In the genomic region with DNA sequence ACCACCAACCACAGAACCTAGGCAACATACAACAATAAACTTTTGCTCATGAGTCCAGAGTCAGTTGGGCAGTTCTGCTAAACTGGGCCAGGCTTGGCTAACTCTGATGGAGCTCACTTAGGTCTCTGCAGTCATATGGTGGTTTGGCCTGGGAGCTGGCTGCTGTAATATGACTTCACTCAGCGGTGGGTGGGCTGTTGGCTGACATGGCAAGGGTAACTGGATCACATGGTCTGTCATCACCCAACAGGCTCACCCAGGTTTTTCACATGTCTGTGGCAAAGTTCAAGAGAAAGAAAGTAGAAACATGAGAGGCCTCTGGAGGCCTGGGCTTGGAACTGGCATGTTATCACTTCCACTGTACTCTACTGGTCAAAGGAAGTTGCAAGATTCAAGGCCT, we compare ENCODE assay signal across 14 cellular contexts. TPM values are rescaled to one million over a fixed set of nuclear protein-coding genes. Genes with fewer than 3 reads are reported as not detected.
DNase-seq lines count a peak whose midpoint lies in the region; ATAC-seq and TF ChIP-seq lines count a peak whose summit lies in the region.
"Had no signal": no experiment of that assay in that cellular context is flagged by ENCODE, and none has a peak within 500 bp of the region (broad histone marks: within the 10 kb centered on the region; RNA-seq: fewer than 3 reads in every experiment).

No MANE protein-coding gene starts in this region.

- peak overlapping the region; percentile 37 for H2AK9ac ChIP-seq in IMR-90 (replicated peaks; ENCODE audit: low read depth, low read length, poor library complexity)

- no peak overlapping the region for H3K56ac ChIP-seq in IMR-90 (ENCODE audit: extremely low read depth, insufficient read depth, low read length)

- TF ChIP-seq POLR2A in IMR-90 (IDR thresholded peaks at IDR 0.05; ENCODE audit: low read depth, low read length) (no peak), suprapubic skin (IDR thresholded peaks at IDR 0.05) (no peak)

- no peak overlapping the region for H3K9ac ChIP-seq in IMR-90 (ENCODE audit: low read depth, low read length)
- H3K9ac ChIP-seq in smooth muscle cell (ENCODE audit: low read depth) = no peak overlapping the region

- TF ChIP-seq EP300 in suprapubic skin (IDR thresholded peaks at IDR 0.05) = no peak

- H3K4me1 ChIP-seq in IMR-90 (ENCODE audit: control insufficient read depth, insufficient read depth, low read length) (peaks cover 25% of the 10 kb centered on the region), left lung (peaks cover 0 to 5% of the 10 kb centered on the region in 2 donors), suprapubic skin (peaks cover 5% of the 10 kb centered on the region), smooth muscle cell (ENCODE audit: low read depth) (no peaks in the 10 kb centered on the region), foreskin keratinocyte (no peaks in the 10 kb centered on the region)

- WGBS in IMR-90 (ENCODE audit: extremely low coverage in 2 of 2, insufficient read length in 1 of 2), 2 experiments = no CpG with 5 or more reads among the region's 1 CpG
- no CpG with 5 or more reads among the region's 1 CpG for WGBS in suprapubic skin
- WGBS in smooth muscle cell (ENCODE audit: low lambda C conversion rate) = 85% methylated on average over 1 of the region's 1 CpG

- no peak overlapping the region for H3K27ac ChIP-seq in IMR-90 (ENCODE audit: insufficient read depth, low read length)
- H3K27ac ChIP-seq in left lung = peak overlapping the region in 1 of 2 donors; percentile 34
- peak overlapping the region; percentile 12 for H3K27ac ChIP-seq in suprapubic skin
- H3K27ac ChIP-seq in smooth muscle cell (ENCODE audit: low read depth) = no peak overlapping the region
- H3K27ac ChIP-seq in foreskin keratinocyte = no peak overlapping the region
- H3K27ac ChIP-seq: VCaP had no signal

- H3K4me2 ChIP-seq in IMR-90 (ENCODE audit: low read depth, low read length) = no peak overlapping the region
- no peak overlapping the region for H3K4me2 ChIP-seq in smooth muscle cell

- H2AK5ac ChIP-seq in IMR-90 (ENCODE audit: low read depth, low read length) = 0 out of 2 replicates have a peak overlapping the region, but pooled peaks have one; percentile 70

- H3F3A ChIP-seq in smooth muscle cell (ENCODE audit: low read depth) = no peaks in the 10 kb centered on the region

- H3K23ac ChIP-seq in IMR-90 (ENCODE audit: low read depth, low read length) = no peak overlapping the region

- BruUV-seq in IMR-90 (replicated peaks; lab: Mats Ljungman, UMichigan) = no TSS peak

- dilution Hi-C loops in IMR-90 (cut with HindIII; ENCODE audit: low sequenced_read_pairs, unreplicated experiment) = no loop called here

- in situ Hi-C loops in IMR-90 (cut with MboI; ENCODE audit: low sequenced_read_pairs) = no loop called here

- ATAC-seq in IMR-90 (ENCODE audit: low read depth) (peak; percentile 21; the same call in 1 of the 2 replicates), left lung (peak; percentile 47), foreskin keratinocyte (no peak)

- peak overlapping the region; percentile 46; the same call in 1 of the 2 replicates for H2BK120ac ChIP-seq in IMR-90 (ENCODE audit: low read depth, low read length)

- no peak overlapping the region for H2BK15ac ChIP-seq in IMR-90 (ENCODE audit: low read depth, low read length)

- intact Hi-C loops in IMR-90 (cut with micrococcal nuclease) = no loop called here
- intact Hi-C loops in left lung (cut with DNase I) = no loop called here

- H3K79me1 ChIP-seq in IMR-90 (ENCODE audit: low read depth in 1 of 2, low read length in 2 of 2) = no peaks in the 10 kb centered on the region

- TF ChIP-seq CTCF in IMR-90 (conservative IDR thresholded peaks at IDR 0.05; ENCODE audit: low read depth, low read length) (no peak), choroid plexus epithelial cell (conservative IDR thresholded peaks at IDR 0.05; ENCODE audit: low read depth, low read length) (peak; percentile 37), left lung (IDR thresholded peaks at IDR 0.05) (no peak), suprapubic skin (IDR thresholded peaks at IDR 0.05) (no peak), smooth muscle cell (IDR thresholded peaks at IDR 0.05; ENCODE audit: borderline replicate concordance, insufficient read depth, poor library complexity, severe bottlenecking) (no peak), foreskin keratinocyte (conservative IDR thresholded peaks at IDR 0.05) (no peak)

- TF ChIP-seq RAD21 in IMR-90 (IDR thresholded peaks at IDR 0.05; ENCODE audit: low read length) = no peak

- no peaks in the 10 kb centered on the region for H3K79me2 ChIP-seq in smooth muscle cell (ENCODE audit: low read depth)

- H3K18ac ChIP-seq in IMR-90 (ENCODE audit: low read depth, low read length) = peak overlapping the region; percentile 4; the same call in 1 of the 2 replicates

- CTCF ChIA-PET in IMR-90 (lab: Yijun Ruan, JAX) = interaction anchor here (1.7 kb wide), 1 partner anchor 9 kb away, joined by 8 read pairs; no protein-coding TSS in a partner anchor

- 0 out of 2 replicates have a peak overlapping the region, but pooled peaks have one; percentile 13 for H3K14ac ChIP-seq in IMR-90 (replicated peaks; ENCODE audit: low read depth, low read length)

- H3K4me3 ChIP-seq in IMR-90 (ENCODE audit: insufficient read depth, low read depth, low read length) (no peak overlapping the region), choroid plexus epithelial cell (ENCODE audit: low read depth, low read length) (no peak overlapping the region), left lung (no peak overlapping the region), suprapubic skin (no peak overlapping the region), smooth muscle cell (no peak overlapping the region)

- DNase-seq in IMR-90 (peak; percentile 61), choroid plexus epithelial cell (ENCODE audit: low read depth) (peak; percentile 97), left lung (peak in 1 of 2 donors; percentile 63), suprapubic skin (ENCODE audit: low spot score in 2 of 2) (peak; percentile 86 to 89), HUDEP-2 (lab: John Stamatoyannopoulos, UW; ENCODE audit: unreplicated experiment in 76 of 76) (no peak), smooth muscle cell (lab: John Stamatoyannopoulos, UW; ENCODE audit: unreplicated experiment) (no peak), cerebellum (ENCODE audit: low spot score) (no peak), foreskin keratinocyte (no peak)
- DNase-seq: CD4-positive, alpha-beta T cell; NCI-H1417 treated with DMSO at 0.1 percent for 48 hours; NCI-H748 treated with DMSO at 0.1 percent for 48 hours; stimulated activated CD4-positive, alpha-beta T cell treated with anti-CD3 and anti-CD28 coated beads, Interleukin-4, amount 100 ng/mL, for 1 hour; stimulated activated naive CD4-positive, alpha-beta T cell had no signal

- no peak overlapping the region for H4K8ac ChIP-seq in IMR-90 (ENCODE audit: low read depth in 2 of 2, low read length in 2 of 2)

- H2AFZ ChIP-seq in IMR-90 (replicated peaks; ENCODE audit: low read length, poor library complexity) (no peak overlapping the region), smooth muscle cell (ENCODE audit: low read depth) (no peak overlapping the region)

- no peak overlapping the region for H2BK20ac ChIP-seq in IMR-90 (ENCODE audit: low read depth, low read length)

- H4K5ac ChIP-seq in IMR-90 (ENCODE audit: low read depth, low read length) = no peak overlapping the region; the same call in 1 of the 2 replicates

- peaks cover 15% of the 10 kb centered on the region; the same call in 1 of the 2 replicates for H3K9me1 ChIP-seq in IMR-90 (ENCODE audit: insufficient read depth, low read length)

- no peaks in the 10 kb centered on the region for H3K9me3 ChIP-seq in IMR-90 (ENCODE audit: control insufficient read depth, insufficient read depth, low read length)
- H3K9me3 ChIP-seq in left lung = no peaks in the 10 kb centered on the region
- no peaks in the 10 kb centered on the region for H3K9me3 ChIP-seq in suprapubic skin
- no peaks in the 10 kb centered on the region for H3K9me3 ChIP-seq in smooth muscle cell (replicated peaks; ENCODE audit: low read depth)

- H3K27me3 ChIP-seq in IMR-90 (ENCODE audit: control insufficient read depth, insufficient read depth, low read length) (no peaks in the 10 kb centered on the region), left lung (no peaks in the 10 kb centered on the region), suprapubic skin (no peaks in the 10 kb centered on the region), smooth muscle cell (ENCODE audit: low read depth) (no peaks in the 10 kb centered on the region), foreskin keratinocyte (no peaks in the 10 kb centered on the region)

- H2BK5ac ChIP-seq in IMR-90 (ENCODE audit: low read depth, low read length, poor library complexity, severe bottlenecking) = peak overlapping the region; percentile 14

- POLR2A ChIA-PET in IMR-90 (lab: Charles Lee; ENCODE audit: unreplicated experiment) = no interaction called here

- no peak overlapping the region; the same call in 1 of the 2 replicates for H4K91ac ChIP-seq in IMR-90 (ENCODE audit: insufficient read depth, low read depth, low read length)

- H3K36me3 ChIP-seq in IMR-90 (ENCODE audit: control insufficient read depth, insufficient read depth, low read length) (no peaks in the 10 kb centered on the region), left lung (no peaks in the 10 kb centered on the region), suprapubic skin (no peaks in the 10 kb centered on the region), smooth muscle cell (ENCODE audit: low read depth) (no peaks in the 10 kb centered on the region)

- no peak overlapping the region for H3K4ac ChIP-seq in IMR-90 (ENCODE audit: low read depth, low read length)

- H4K20me1 ChIP-seq in IMR-90 (ENCODE audit: insufficient read depth, low read length) (no peaks in the 10 kb centered on the region), smooth muscle cell (ENCODE audit: low read depth) (no peaks in the 10 kb centered on the region)

TF ChIP-seq in IMR-90, 13 proteins besides CTCF, POLR2A, EP300 and RAD21 (continues in another document):
- TF ChIP-seq, protein P1, sequence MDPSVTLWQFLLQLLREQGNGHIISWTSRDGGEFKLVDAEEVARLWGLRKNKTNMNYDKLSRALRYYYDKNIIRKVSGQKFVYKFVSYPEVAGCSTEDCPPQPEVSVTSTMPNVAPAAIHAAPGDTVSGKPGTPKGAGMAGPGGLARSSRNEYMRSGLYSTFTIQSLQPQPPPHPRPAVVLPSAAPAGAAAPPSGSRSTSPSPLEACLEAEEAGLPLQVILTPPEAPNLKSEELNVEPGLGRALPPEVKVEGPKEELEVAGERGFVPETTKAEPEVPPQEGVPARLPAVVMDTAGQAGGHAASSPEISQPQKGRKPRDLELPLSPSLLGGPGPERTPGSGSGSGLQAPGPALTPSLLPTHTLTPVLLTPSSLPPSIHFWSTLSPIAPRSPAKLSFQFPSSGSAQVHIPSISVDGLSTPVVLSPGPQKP (IDR thresholded peaks at IDR 0.05; ENCODE audit: borderline replicate concordance, low read depth, low read length) = no peak

RNA-seq across cellular contexts. Expression of a gene that starts 43.2 kb away (rescaled TPM):
- 54.7 and 56.1 TPM in 2 replicates for total RNA-seq in IMR-90 (2012; rRNA removed)
- 78.9 and 95.7 TPM in 2 replicates for polyA plus RNA-seq in IMR-90 (2012; rRNA removed)
- polyA plus RNA-seq in IMR-90 (2012; cell fraction: cytosol; rRNA removed) = 50.5 and 121 TPM in 2 replicates
- polyA plus RNA-seq in IMR-90 (2012; cell fraction: nucleus; rRNA removed; ENCODE audit: low replicate concordance) = 20.7 and 92.9 TPM in 2 replicates
- 10 to 100 TPM; 20.4 to 22.5 TPM for total RNA-seq in left lung
- 10 to 100 TPM; 17.5 to 26.9 (median 19.9) TPM for total RNA-seq in suprapubic skin
- 163 and 176 TPM in 2 replicates for total RNA-seq in smooth muscle cell
- polyA plus RNA-seq in smooth muscle cell = 62.0 and 74.0 TPM in 2 replicates
- total RNA-seq in cerebellum = 16.5 TPM
- total RNA-seq in foreskin keratinocyte = 3.6 and 6.7 TPM in 2 replicates
- polyA plus RNA-seq in foreskin keratinocyte = 1.1 and 1.9 TPM in 2 replicates

Comparison
In these comparisons a context has a peak if more than half of its experiments do, and no peak if none do; other contexts are left out.
1. DNase-seq: peak in IMR-90 (single experiment), choroid plexus epithelial cell (single experiment) and suprapubic skin (2 of 2); none in HUDEP-2 (0 of 76), smooth muscle cell (single experiment), cerebellum (single experiment) and foreskin keratinocyte (0 of 2).